ENCODE assay signal across 1 cellular context in the genomic region with DNA sequence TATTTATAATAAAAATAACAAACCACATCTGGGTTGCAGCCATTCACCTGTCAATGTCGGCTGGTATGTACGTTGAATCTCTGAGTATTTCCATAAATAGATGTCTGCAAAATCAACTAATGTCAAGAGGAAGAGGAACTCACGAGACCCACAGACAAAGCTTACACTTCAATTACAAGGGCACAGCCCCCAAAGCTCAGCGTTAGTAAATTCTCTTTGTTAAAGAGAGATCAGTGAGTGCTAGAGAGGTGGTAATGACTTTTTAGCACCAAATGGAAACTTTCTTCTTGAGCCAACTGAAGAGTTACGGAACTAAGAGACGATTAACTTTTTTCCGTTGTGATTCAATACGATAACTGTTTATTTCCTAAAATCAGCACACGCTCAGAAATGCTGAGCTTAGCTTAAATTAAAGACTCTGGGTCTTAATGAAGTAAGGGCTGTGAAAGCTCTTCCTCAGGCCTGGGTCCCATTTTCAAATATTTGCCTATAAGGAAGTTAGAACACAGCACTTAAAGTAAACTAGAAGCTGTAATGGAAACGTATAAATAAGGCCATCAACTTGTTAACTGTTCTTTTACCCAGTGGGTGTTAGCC.
TF ChIP-seq lines count a peak whose summit lies in the region.

No MANE protein-coding gene starts in this region.

TF ChIP-seq in HepG2, 621 proteins besides CTCF, POLR2A, EP300 and RAD21:
- TF ChIP-seq, protein P1, sequence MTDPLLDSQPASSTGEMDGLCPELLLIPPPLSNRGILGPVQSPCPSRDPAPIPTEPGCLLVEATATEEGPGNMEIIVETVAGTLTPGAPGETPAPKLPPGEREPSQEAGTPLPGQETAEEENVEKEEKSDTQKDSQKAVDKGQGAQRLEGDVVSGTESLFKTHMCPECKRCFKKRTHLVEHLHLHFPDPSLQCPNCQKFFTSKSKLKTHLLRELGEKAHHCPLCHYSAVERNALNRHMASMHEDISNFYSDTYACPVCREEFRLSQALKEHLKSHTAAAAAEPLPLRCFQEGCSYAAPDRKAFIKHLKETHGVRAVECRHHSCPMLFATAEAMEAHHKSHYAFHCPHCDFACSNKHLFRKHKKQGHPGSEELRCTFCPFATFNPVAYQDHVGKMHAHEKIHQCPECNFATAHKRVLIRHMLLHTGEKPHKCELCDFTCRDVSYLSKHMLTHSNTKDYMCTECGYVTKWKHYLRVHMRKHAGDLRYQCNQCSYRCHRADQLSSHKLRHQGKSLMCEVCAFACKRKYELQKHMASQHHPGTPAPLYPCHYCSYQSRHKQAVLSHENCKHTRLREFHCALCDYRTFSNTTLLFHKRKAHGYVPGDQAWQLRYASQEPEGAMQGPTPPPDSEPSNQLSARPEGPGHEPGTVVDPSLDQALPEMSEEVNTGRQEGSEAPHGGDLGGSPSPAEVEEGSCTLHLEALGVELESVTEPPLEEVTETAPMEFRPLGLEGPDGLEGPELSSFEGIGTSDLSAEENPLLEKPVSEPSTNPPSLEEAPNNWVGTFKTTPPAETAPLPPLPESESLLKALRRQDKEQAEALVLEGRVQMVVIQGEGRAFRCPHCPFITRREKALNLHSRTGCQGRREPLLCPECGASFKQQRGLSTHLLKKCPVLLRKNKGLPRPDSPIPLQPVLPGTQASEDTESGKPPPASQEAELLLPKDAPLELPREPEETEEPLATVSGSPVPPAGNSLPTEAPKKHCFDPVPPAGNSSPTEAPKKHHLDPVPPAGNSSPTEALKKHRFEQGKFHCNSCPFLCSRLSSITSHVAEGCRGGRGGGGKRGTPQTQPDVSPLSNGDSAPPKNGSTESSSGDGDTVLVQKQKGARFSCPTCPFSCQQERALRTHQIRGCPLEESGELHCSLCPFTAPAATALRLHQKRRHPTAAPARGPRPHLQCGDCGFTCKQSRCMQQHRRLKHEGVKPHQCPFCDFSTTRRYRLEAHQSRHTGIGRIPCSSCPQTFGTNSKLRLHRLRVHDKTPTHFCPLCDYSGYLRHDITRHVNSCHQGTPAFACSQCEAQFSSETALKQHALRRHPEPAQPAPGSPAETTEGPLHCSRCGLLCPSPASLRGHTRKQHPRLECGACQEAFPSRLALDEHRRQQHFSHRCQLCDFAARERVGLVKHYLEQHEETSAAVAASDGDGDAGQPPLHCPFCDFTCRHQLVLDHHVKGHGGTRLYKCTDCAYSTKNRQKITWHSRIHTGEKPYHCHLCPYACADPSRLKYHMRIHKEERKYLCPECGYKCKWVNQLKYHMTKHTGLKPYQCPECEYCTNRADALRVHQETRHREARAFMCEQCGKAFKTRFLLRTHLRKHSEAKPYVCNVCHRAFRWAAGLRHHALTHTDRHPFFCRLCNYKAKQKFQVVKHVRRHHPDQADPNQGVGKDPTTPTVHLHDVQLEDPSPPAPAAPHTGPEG (CRISPR knock-in tag; IDR thresholded peaks at IDR 0.05): no peak
- TF ChIP-seq ZC3H4 (CRISPR knock-in tag; IDR thresholded peaks at IDR 0.05; ENCODE audit: borderline replicate concordance): no peak
- TF ChIP-seq, protein P2, sequence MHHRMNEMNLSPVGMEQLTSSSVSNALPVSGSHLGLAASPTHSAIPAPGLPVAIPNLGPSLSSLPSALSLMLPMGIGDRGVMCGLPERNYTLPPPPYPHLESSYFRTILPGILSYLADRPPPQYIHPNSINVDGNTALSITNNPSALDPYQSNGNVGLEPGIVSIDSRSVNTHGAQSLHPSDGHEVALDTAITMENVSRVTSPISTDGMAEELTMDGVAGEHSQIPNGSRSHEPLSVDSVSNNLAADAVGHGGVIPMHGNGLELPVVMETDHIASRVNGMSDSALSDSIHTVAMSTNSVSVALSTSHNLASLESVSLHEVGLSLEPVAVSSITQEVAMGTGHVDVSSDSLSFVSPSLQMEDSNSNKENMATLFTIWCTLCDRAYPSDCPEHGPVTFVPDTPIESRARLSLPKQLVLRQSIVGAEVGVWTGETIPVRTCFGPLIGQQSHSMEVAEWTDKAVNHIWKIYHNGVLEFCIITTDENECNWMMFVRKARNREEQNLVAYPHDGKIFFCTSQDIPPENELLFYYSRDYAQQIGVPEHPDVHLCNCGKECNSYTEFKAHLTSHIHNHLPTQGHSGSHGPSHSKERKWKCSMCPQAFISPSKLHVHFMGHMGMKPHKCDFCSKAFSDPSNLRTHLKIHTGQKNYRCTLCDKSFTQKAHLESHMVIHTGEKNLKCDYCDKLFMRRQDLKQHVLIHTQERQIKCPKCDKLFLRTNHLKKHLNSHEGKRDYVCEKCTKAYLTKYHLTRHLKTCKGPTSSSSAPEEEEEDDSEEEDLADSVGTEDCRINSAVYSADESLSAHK (CRISPR knock-in tag; IDR thresholded peaks at IDR 0.05; ENCODE audit: borderline replicate concordance): no peak
- TF ChIP-seq, protein P3, sequence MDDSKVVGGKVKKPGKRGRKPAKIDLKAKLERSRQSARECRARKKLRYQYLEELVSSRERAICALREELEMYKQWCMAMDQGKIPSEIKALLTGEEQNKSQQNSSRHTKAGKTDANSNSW (CRISPR knock-in tag; IDR thresholded peaks at IDR 0.05; ENCODE audit: borderline replicate concordance): no peak
- TF ChIP-seq, protein P4, sequence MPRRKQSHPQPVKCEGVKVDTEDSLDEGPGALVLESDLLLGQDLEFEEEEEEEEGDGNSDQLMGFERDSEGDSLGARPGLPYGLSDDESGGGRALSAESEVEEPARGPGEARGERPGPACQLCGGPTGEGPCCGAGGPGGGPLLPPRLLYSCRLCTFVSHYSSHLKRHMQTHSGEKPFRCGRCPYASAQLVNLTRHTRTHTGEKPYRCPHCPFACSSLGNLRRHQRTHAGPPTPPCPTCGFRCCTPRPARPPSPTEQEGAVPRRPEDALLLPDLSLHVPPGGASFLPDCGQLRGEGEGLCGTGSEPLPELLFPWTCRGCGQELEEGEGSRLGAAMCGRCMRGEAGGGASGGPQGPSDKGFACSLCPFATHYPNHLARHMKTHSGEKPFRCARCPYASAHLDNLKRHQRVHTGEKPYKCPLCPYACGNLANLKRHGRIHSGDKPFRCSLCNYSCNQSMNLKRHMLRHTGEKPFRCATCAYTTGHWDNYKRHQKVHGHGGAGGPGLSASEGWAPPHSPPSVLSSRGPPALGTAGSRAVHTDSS (CRISPR knock-in tag; conservative IDR thresholded peaks at IDR 0.05): no peak
- no peak for TF ChIP-seq KDM6A (CRISPR knock-in tag; IDR thresholded peaks at IDR 0.05; ENCODE audit: low read depth)
- TF ChIP-seq MAFF (IDR thresholded peaks at IDR 0.05; ENCODE audit: low read depth, low read length): peak; percentile 84
- no peak for TF ChIP-seq ATF7-NPFF (CRISPR knock-in tag; IDR thresholded peaks at IDR 0.05; ENCODE audit: low read depth)
- TF ChIP-seq MAFK (conservative IDR thresholded peaks at IDR 0.05 in 1 of 2, IDR thresholded peaks at IDR 0.05 in 1 of 2; ENCODE audit: low read length in 2 of 2): peak; percentile 56 to 91; a peak in 3 of 4 replicates
